In the genomic region with DNA sequence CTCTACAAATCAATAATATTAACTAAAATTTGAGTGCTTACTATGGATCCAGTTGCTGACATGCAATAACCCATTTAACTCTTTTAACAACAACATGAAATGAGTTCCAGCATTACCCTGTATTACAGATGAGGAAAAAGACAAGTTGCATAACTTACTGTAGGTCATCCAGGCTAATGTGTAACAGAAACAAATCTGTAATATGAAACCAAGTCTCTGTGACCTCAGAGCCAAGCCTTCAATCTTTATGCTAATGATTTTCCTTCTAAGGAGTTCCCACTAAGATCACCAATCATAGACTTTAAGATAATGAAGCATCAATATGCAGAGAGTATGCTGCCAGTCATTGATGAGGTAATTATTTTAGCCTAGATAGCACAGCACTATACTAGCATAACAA, we compare ENCODE assay signal across 14 cellular contexts. TPM values are rescaled to one million over a fixed set of nuclear protein-coding genes. Genes with fewer than 3 reads are reported as not detected.
DNase-seq lines count a peak whose midpoint lies in the region; ATAC-seq and TF ChIP-seq lines count a peak whose summit lies in the region.
"Had no signal": no experiment of that assay in that cellular context is flagged by ENCODE, and none has a peak within 500 bp of the region (broad histone marks: within the 10 kb centered on the region; RNA-seq: fewer than 3 reads in every experiment).

No MANE protein-coding gene starts in this region.

- H3K4me1 Mint-ChIP-seq in activated CD8-positive, alpha-beta T cell treated with anti-CD3 and anti-CD28 coated beads, Interleukin-2, amount 10 ng/mL, durations not matched to agents 7 days and 5 days (ENCODE audit: low read depth) = no peaks in the 10 kb centered on the region
- H3K4me1 Mint-ChIP-seq in effector memory CD8-positive, alpha-beta T cell (ENCODE audit: low read depth in 2 of 2) = no peaks in the 10 kb centered on the region

- no peak for DNase-seq in RWPE2 (ENCODE audit: low spot score)
- DNase-seq in kidney glomerular epithelial cell (lab: John Stamatoyannopoulos, UW) = peak; percentile 52
- no peak for DNase-seq in activated naive CD4-positive, alpha-beta T cell treated with anti-CD3 and anti-CD28 coated beads, Interleukin-2, amount 50 U/mL, for 72 hours (ENCODE audit: low spot score in 2 of 2)
- no peak for DNase-seq in activated CD8-positive, alpha-beta T cell treated with anti-CD3 and anti-CD28 coated beads, Interleukin-2, amount 10 ng/mL, durations not matched to agents 7 days and 5 days
- no peak for DNase-seq in effector memory CD8-positive, alpha-beta T cell
- DNase-seq: adrenal gland, left ventricle myocardium superior, SW 1271, testis had no signal

- H3K9me3 Mint-ChIP-seq in activated naive CD4-positive, alpha-beta T cell treated with anti-CD3 and anti-CD28 coated beads, Interleukin-2, amount 50 U/mL, for 72 hours = no peaks in the 10 kb centered on the region
- H3K9me3 Mint-ChIP-seq in activated CD8-positive, alpha-beta T cell treated with anti-CD3 and anti-CD28 coated beads, Interleukin-2, amount 10 ng/mL, durations not matched to agents 7 days and 5 days (ENCODE audit: insufficient read depth) = no peaks in the 10 kb centered on the region
- no peaks in the 10 kb centered on the region for H3K9me3 Mint-ChIP-seq in effector memory CD8-positive, alpha-beta T cell

- no peaks in the 10 kb centered on the region for H3K36me3 ChIP-seq in RWPE2 (ENCODE audit: low read depth)
- H3K36me3 ChIP-seq: adrenal gland had no signal

- H3K27ac Mint-ChIP-seq in activated naive CD4-positive, alpha-beta T cell treated with anti-CD3 and anti-CD28 coated beads, Interleukin-2, amount 50 U/mL, for 72 hours = no peak overlapping the region
- no peak overlapping the region for H3K27ac Mint-ChIP-seq in activated CD8-positive, alpha-beta T cell treated with anti-CD3 and anti-CD28 coated beads, Interleukin-2, amount 10 ng/mL, durations not matched to agents 7 days and 5 days
- no peak overlapping the region for H3K27ac Mint-ChIP-seq in effector memory CD8-positive, alpha-beta T cell
- H3K27ac Mint-ChIP-seq: progenitor cell of endocrine pancreas had no signal

- POLR2A ChIA-PET in activated CD8-positive, alpha-beta T cell treated with anti-CD3 and anti-CD28 coated beads, Interleukin-2, amount 10 ng/mL, durations not matched to agents 7 days and 5 days (lab: Charles Lee) = no interaction called here

- peak; percentile 93 for ATAC-seq in GM18861 (IDR thresholded peaks at IDR 0.05; ENCODE audit: unreplicated experiment)
- ATAC-seq in HG02623 (IDR thresholded peaks at IDR 0.05; ENCODE audit: unreplicated experiment) = peak; percentile 66
- peak; percentile 67 for ATAC-seq in RWPE2 (ENCODE audit: low read depth)
- ATAC-seq in activated naive CD4-positive, alpha-beta T cell treated with anti-CD3 and anti-CD28 coated beads, Interleukin-2, amount 50 U/mL, for 72 hours = no peak
- ATAC-seq in activated CD8-positive, alpha-beta T cell treated with anti-CD3 and anti-CD28 coated beads, Interleukin-2, amount 10 ng/mL, durations not matched to agents 7 days and 5 days = no peak
- no peak for ATAC-seq in effector memory CD8-positive, alpha-beta T cell (replicated peaks)
- no peak for ATAC-seq in HG03565 (IDR thresholded peaks at IDR 0.05; ENCODE audit: unreplicated experiment)
- ATAC-seq: esophagus mucosa, left ventricle myocardium superior had no signal

- no peaks in the 10 kb centered on the region for H3K27me3 ChIP-seq in RWPE2 (ENCODE audit: insufficient read depth, poor library complexity, severe bottlenecking)
- H3K27me3 ChIP-seq: adrenal gland, testis had no signal

- no peak overlapping the region for H3K27ac ChIP-seq in RWPE2 (ENCODE audit: poor library complexity, severe bottlenecking)
- H3K27ac ChIP-seq: adrenal gland, testis had no signal

- no peaks in the 10 kb centered on the region for H3K9me3 ChIP-seq in RWPE2 (ENCODE audit: severe bottlenecking)
- H3K9me3 ChIP-seq: adrenal gland, testis had no signal

- no peak for TF ChIP-seq CTCF in RWPE2 (IDR thresholded peaks at IDR 0.05; ENCODE audit: poor library complexity, severe bottlenecking)

- H3K4me3 Mint-ChIP-seq in activated CD8-positive, alpha-beta T cell treated with anti-CD3 and anti-CD28 coated beads, Interleukin-2, amount 10 ng/mL, durations not matched to agents 7 days and 5 days = no peak overlapping the region
- no peak overlapping the region for H3K4me3 Mint-ChIP-seq in effector memory CD8-positive, alpha-beta T cell

- H3K36me3 Mint-ChIP-seq in activated naive CD4-positive, alpha-beta T cell treated with anti-CD3 and anti-CD28 coated beads, Interleukin-2, amount 50 U/mL, for 72 hours = no peaks in the 10 kb centered on the region
- no peaks in the 10 kb centered on the region for H3K36me3 Mint-ChIP-seq in activated CD8-positive, alpha-beta T cell treated with anti-CD3 and anti-CD28 coated beads, Interleukin-2, amount 10 ng/mL, durations not matched to agents 7 days and 5 days (ENCODE audit: low read depth)
- no peaks in the 10 kb centered on the region for H3K36me3 Mint-ChIP-seq in effector memory CD8-positive, alpha-beta T cell (ENCODE audit: insufficient read depth)

- CTCF ChIA-PET in activated CD8-positive, alpha-beta T cell treated with anti-CD3 and anti-CD28 coated beads, Interleukin-2, amount 10 ng/mL, durations not matched to agents 7 days and 5 days (lab: Charles Lee) = no interaction called here

- H3K4me1 ChIP-seq in RWPE2 (ENCODE audit: insufficient read depth, poor library complexity, severe bottlenecking) = no peaks in the 10 kb centered on the region
- H3K4me1 ChIP-seq: adrenal gland, testis had no signal

- H3K4me3 ChIP-seq in RWPE2 (ENCODE audit: severe bottlenecking) = no peak overlapping the region
- H3K4me3 ChIP-seq: adrenal gland, testis had no signal

- H3K27me3 Mint-ChIP-seq in activated CD8-positive, alpha-beta T cell treated with anti-CD3 and anti-CD28 coated beads, Interleukin-2, amount 10 ng/mL, durations not matched to agents 7 days and 5 days (ENCODE audit: low read depth) = no peaks in the 10 kb centered on the region
- peaks cover 4 to 8% of the 10 kb centered on the region in 2 donors for H3K27me3 Mint-ChIP-seq in effector memory CD8-positive, alpha-beta T cell
- H3K27me3 Mint-ChIP-seq: progenitor cell of endocrine pancreas had no signal

RNA-seq across cellular contexts. Expression of a gene that starts 35.6 kb away (rescaled TPM):
- 10 to 100 TPM; 22.6 to 26.7 TPM for total RNA-seq in activated naive CD4-positive, alpha-beta T cell treated with anti-CD3 and anti-CD28 coated beads, Interleukin-2, amount 50 U/mL, for 72 hours
- 10 to 100 TPM; 20.6 to 22.2 TPM for total RNA-seq in activated CD8-positive, alpha-beta T cell treated with anti-CD3 and anti-CD28 coated beads, Interleukin-2, amount 10 ng/mL, durations not matched to agents 7 days and 5 days

Comparison
In these comparisons a context has a peak if more than half of its experiments do, and no peak if none do; other contexts are left out.
1. ATAC-seq: peak in GM18861 (single experiment), HG02623 (single experiment) and RWPE2 (single experiment); none in activated naive CD4-positive, alpha-beta T cell treated with anti-CD3 and anti-CD28 coated beads, Interleukin-2, amount 50 U/mL, for 72 hours (0 of 2), activated CD8-positive, alpha-beta T cell treated with anti-CD3 and anti-CD28 coated beads, Interleukin-2, amount 10 ng/mL, durations not matched to agents 7 days and 5 days (single experiment), effector memory CD8-positive, alpha-beta T cell (single experiment) and HG03565 (single experiment).